ENCODE assay signal across 8 cellular contexts in the genomic region with DNA sequence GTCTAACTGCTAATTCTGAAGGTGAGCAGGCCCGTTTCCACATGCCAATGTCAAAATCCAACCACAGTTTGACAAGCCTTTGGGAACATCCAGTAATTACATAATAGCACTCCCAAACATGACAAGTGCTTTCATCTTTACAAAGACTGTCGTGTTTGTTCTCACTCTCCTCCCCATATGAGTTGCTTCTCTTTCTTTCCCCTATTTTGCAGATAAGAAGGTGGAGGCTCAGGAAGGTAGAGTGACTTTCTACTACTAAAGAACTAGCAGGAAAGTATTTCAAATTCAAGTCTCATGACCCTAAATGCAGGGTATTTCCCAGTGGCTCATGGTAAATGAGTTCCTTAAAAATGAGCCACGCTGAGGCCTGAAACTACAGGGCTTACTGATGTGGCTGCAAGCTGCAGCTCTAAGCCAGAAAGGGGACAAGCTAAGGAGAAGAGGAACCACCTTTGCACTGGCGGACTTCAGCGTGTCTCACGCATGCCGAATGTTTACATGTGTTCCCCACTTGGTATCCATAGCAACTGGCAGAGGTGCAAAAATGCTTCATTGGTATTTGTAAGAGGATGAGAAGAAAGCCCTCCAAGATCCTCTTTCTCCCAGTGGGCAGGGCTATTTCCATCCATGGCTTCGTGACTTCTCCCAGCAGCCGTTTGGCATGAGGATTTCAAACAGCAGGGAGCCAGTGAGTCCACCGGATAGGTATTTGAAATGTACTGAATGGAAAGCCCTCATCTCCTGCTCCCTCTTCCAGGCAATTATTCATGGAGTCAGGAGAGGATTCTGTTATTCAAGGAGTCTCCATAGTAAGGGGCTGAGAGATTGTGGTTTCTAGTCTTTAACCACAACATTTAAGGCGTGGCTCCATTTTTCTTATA. TPM values are rescaled to one million over a fixed set of nuclear protein-coding genes. Genes with fewer than 3 reads are reported as not detected.
DNase-seq lines count a peak whose midpoint lies in the region; ATAC-seq, FAIRE-seq and TF ChIP-seq lines count a peak whose summit lies in the region.

No MANE protein-coding gene starts in this region.

- no peak overlapping the region for H3K27ac Mint-ChIP-seq in endothelial cell (ENCODE audit: unreplicated experiment)

- intact Hi-C loops in HepG2 (cut with micrococcal nuclease; ENCODE audit: unreplicated experiment), result no loop called here

- H3K79me2 ChIP-seq in HepG2 (ENCODE audit: insufficient read depth, low read length), result no peaks in the 10 kb centered on the region

- BruUV-seq in HepG2 (replicated peaks; lab: Mats Ljungman, UMichigan), result no TSS peak

- DNase-seq in HepG2 (ENCODE audit: low spot score), result no peak
- peak; percentile 85 for DNase-seq in SKM-1 (lab: John Stamatoyannopoulos, UW; ENCODE audit: unreplicated experiment)
- peak; percentile 95 for DNase-seq in amniotic stem cell (lab: John Stamatoyannopoulos, UW)
- DNase-seq in iPS DF 19.7 (ENCODE audit: low read depth, low spot score), result peak; percentile 30
- peak; percentile 19 to 23 for DNase-seq in stimulated activated CD4-positive, alpha-beta T cell treated with anti-CD3 and anti-CD28 coated beads, Interleukin-1b, Interleukin-23, amount 100 ng/mL, for 4 hours (ENCODE audit: low read depth in 2 of 2)
- no peak for DNase-seq in endothelial cell (ENCODE audit: low spot score)

- POLR2A ChIA-PET in HepG2 (lab: Yijun Ruan, JAX), result no interaction called here

- ATAC-seq in HepG2 (no peak), HG03139 (IDR thresholded peaks at IDR 0.05; ENCODE audit: unreplicated experiment) (peak; percentile 47)

- H3K4me1 ChIP-seq in liver (ENCODE audit: control insufficient read depth in 4 of 4, insufficient read depth in 4 of 4, low read length in 3 of 4), result no peaks in the 10 kb centered on the region
- no peaks in the 10 kb centered on the region for H3K4me1 ChIP-seq in HepG2 (ENCODE audit: insufficient read depth, low read length)

- no peaks in the 10 kb centered on the region for H4K20me1 ChIP-seq in HepG2 (ENCODE audit: insufficient read depth, low read length)

- FAIRE-seq in HepG2 (lab: Jason Lieb, UNC), result no peak

- H3K4me3 Mint-ChIP-seq in endothelial cell (ENCODE audit: unreplicated experiment), result no peak overlapping the region

- no peak overlapping the region for H2AFZ ChIP-seq in HepG2 (ENCODE audit: low read length)

- H3K27ac ChIP-seq in liver (ENCODE audit: low read depth in 1 of 2, low read length in 2 of 2) (peak overlapping the region; percentile 10 to 32), HepG2 (ENCODE audit: extremely low read length, insufficient read depth, low read length) (no peak overlapping the region)

- H3K9me3 ChIP-seq in liver (ENCODE audit: control insufficient read depth in 4 of 4, low read length in 3 of 4), result no peaks in the 10 kb centered on the region
- H3K9me3 ChIP-seq in HepG2 (ENCODE audit: low read length), result no peaks in the 10 kb centered on the region

- no peak for TF ChIP-seq POLR2A in HepG2 (IDR thresholded peaks at IDR 0.05; ENCODE audit: insufficient read depth in 1 of 2, low read depth in 2 of 2, low read length in 2 of 2)

- WGBS in liver, result 77% methylated on average over 11 of the region's 11 CpGs
- 23% methylated on average over 10 of the region's 11 CpGs for WGBS in HepG2 (ENCODE audit: low lambda C conversion rate)

- H3K27me3 ChIP-seq in liver (ENCODE audit: control insufficient read depth in 4 of 4, insufficient read depth in 4 of 4, low read length in 3 of 4) (no peaks in the 10 kb centered on the region), HepG2 (ENCODE audit: control insufficient read depth in 1 of 2, insufficient read depth in 2 of 2, low read length in 2 of 2) (no peaks in the 10 kb centered on the region; a peak in 2 of 5 replicates)

- H3K4me3 ChIP-seq in liver (ENCODE audit: low read depth in 1 of 3, low read length in 3 of 3) (no peak overlapping the region), HepG2 (replicated peaks in 1 of 3; ENCODE audit: insufficient read depth in 1 of 3, low read depth in 2 of 3, low read length in 3 of 3) (no peak overlapping the region)

- TF ChIP-seq EP300 in HepG2 (IDR thresholded peaks at IDR 0.05; ENCODE audit: low read depth in 2 of 2, low read length in 2 of 2), result no peak
- TF ChIP-seq EP300 in HepG2 (CRISPR knock-in tag; IDR thresholded peaks at IDR 0.05; ENCODE audit: borderline replicate concordance), result no peak

- in situ Hi-C loops in HepG2 (cut with HindIII; ENCODE audit: extremely low pct_ligation_motif_present, low pct_unique_long_range_greater_than_20kb), result no loop called here

- peaks cover 7% of the 10 kb centered on the region for H3K36me3 Mint-ChIP-seq in endothelial cell (ENCODE audit: low read depth, unreplicated experiment)

- TF ChIP-seq RAD21 in liver (IDR thresholded peaks at IDR 0.05), result no peak
- TF ChIP-seq RAD21 in HepG2 (CRISPR knock-in tag; IDR thresholded peaks at IDR 0.05), result no peak

- H3K9ac ChIP-seq in liver (ENCODE audit: low read depth in 1 of 2, low read length in 2 of 2), result no peak overlapping the region
- no peak overlapping the region for H3K9ac ChIP-seq in HepG2 (ENCODE audit: insufficient read depth, low read depth, low read length)

- H3K27me3 Mint-ChIP-seq in endothelial cell (ENCODE audit: unreplicated experiment), result peaks cover 2% of the 10 kb centered on the region

- no peaks in the 10 kb centered on the region for H3K9me3 Mint-ChIP-seq in endothelial cell (ENCODE audit: unreplicated experiment)

- TF ChIP-seq CTCF in liver (IDR thresholded peaks at IDR 0.05; ENCODE audit: low read depth, low read length, missing input control), result no peak
- TF ChIP-seq CTCF in HepG2 (CRISPR knock-in tag; IDR thresholded peaks at IDR 0.05), result no peak
- TF ChIP-seq CTCF in endothelial cell (IDR thresholded peaks at IDR 0.05; ENCODE audit: unreplicated experiment), result no peak

- H3K36me3 ChIP-seq in liver (ENCODE audit: control insufficient read depth in 4 of 4, insufficient read depth in 3 of 4, low read depth in 1 of 4, low read length in 3 of 4), result no peaks in the 10 kb centered on the region
- no peaks in the 10 kb centered on the region for H3K36me3 ChIP-seq in HepG2 (replicated peaks in 1 of 2; ENCODE audit: control insufficient read depth in 1 of 2, insufficient read depth in 2 of 2, low read length in 2 of 2)

- peaks cover 16% of the 10 kb centered on the region for H3K4me1 Mint-ChIP-seq in endothelial cell (ENCODE audit: unreplicated experiment)

- H3K4me2 ChIP-seq in HepG2 (ENCODE audit: low read depth, low read length), result no peak overlapping the region

- CTCF ChIA-PET in HepG2 (lab: Yijun Ruan, JAX; ENCODE audit: low intra/inter-chr PET ratio, low total read pairs), result no interaction called here

TF ChIP-seq in liver, 16 proteins besides CTCF, POLR2A, EP300 and RAD21 (continues in another document):
- TF ChIP-seq TAF1 (conservative IDR thresholded peaks at IDR 0.05) (no peak), HNF4G (IDR thresholded peaks at IDR 0.05) (no peak), SP1 (IDR thresholded peaks at IDR 0.05) (no peak), HNF4A (conservative IDR thresholded peaks at IDR 0.05) (no peak), JUND (IDR thresholded peaks at IDR 0.05) (no peak), RXRA (IDR thresholded peaks at IDR 0.05) (no peak), FOXA1 (IDR thresholded peaks at IDR 0.05) (no peak), ATF3 (IDR thresholded peaks at IDR 0.05) (no peak), FOXA2 (IDR thresholded peaks at IDR 0.05) (no peak)

RNA-seq across cellular contexts. Expression of gene CD44, which starts 55.5 kb away (rescaled TPM):
- total RNA-seq in liver (10 to 100 TPM; 16.7 to 26.9 TPM), HepG2 (2016; rRNA removed; fragmentation: Illumina TruSeq; extraction: Trizol) (0.02 TPM in 1 of 2 replicates, not detected in the other), endothelial cell (ENCODE audit: unreplicated experiment) (155 TPM)
- polyA plus RNA-seq in liver (10 to 100 TPM in 1 of 2 donors, 1 to 10 TPM in 1; 4.1 to 12.6 TPM), HepG2 (2011; rRNA removed) (0.11 and 0.29 TPM in 2 replicates)
- not detected in 2 replicates for total RNA-seq in HepG2 (2016; cell fraction: cytosol; rRNA removed; fragmentation: Illumina TruSeq; extraction: Trizol; ENCODE audit: low read depth)
- not detected in 2 replicates for total RNA-seq in HepG2 (2016; cell fraction: insoluble cytoplasmic fraction; rRNA removed; fragmentation: Illumina TruSeq; extraction: Trizol)
- not detected in 2 replicates for total RNA-seq in HepG2 (2016; cell fraction: membrane; rRNA removed; fragmentation: Illumina TruSeq; extraction: Trizol)
- not detected in 2 replicates for total RNA-seq in HepG2 (2016; cell fraction: nucleus; rRNA removed; fragmentation: Illumina TruSeq; extraction: Trizol)
- polyA plus RNA-seq in HepG2 (2011; cell fraction: cytosol; rRNA removed), result 0.16 and 0.21 TPM in 2 replicates
- polyA plus RNA-seq in HepG2 (2011; cell fraction: nucleus; rRNA removed), result not detected in 2 replicates
- not detected in 2 replicates for polyA plus RNA-seq in HepG2 (2012)
- polyA plus RNA-seq in HepG2 (2016; cell fraction: cytosol; fragmentation: Illumina TruSeq; extraction: Trizol; ENCODE audit: low read depth), result not detected in 2 replicates
- not detected in 2 replicates for polyA plus RNA-seq in HepG2 (2016; cell fraction: insoluble cytoplasmic fraction; fragmentation: Illumina TruSeq; extraction: Trizol; ENCODE audit: low read depth)
- polyA plus RNA-seq in HepG2 (2016; cell fraction: membrane; fragmentation: Illumina TruSeq; extraction: Trizol; ENCODE audit: low read depth), result not detected in 2 replicates
- polyA plus RNA-seq in HepG2 (2016; cell fraction: nucleus; fragmentation: Illumina TruSeq; extraction: Trizol; ENCODE audit: insufficient read depth, low read depth), result not detected in 2 replicates
- polyA minus RNA-seq in HepG2 (2011; rRNA and poly(A)+ RNA removed; ENCODE audit: low replicate concordance), result 343 TPM in 1 of 2 replicates, not detected in the other
- 0.97 TPM in 1 of 2 replicates, not detected in the other for polyA minus RNA-seq in HepG2 (2011; cell fraction: cytosol; rRNA and poly(A)+ RNA removed)
- 0.39 and 0.62 TPM in 2 replicates for polyA minus RNA-seq in HepG2 (2011; cell fraction: nucleus; rRNA and poly(A)+ RNA removed)

Comparison
In these comparisons a context has a peak if more than half of its experiments do, and no peak if none do; other contexts are left out.
1. RNA of gene CD44, which starts 55.5 kb away (total RNA-seq): 155 TPM in endothelial cell (single experiment) and 16.7 to 26.9 TPM in liver; 0.02 TPM in HepG2; every median in the first group is over 10 times any median in the second.
2. DNase-seq: peak in SKM-1 (single experiment), amniotic stem cell (single experiment), iPS DF 19.7 (single experiment) and stimulated activated CD4-positive, alpha-beta T cell treated with anti-CD3 and anti-CD28 coated beads, Interleukin-1b, Interleukin-23, amount 100 ng/mL, for 4 hours (2 of 2); none in HepG2 (single experiment) and endothelial cell (single experiment).